Comparison of ENCODE assay signal across 1 cellular context in the genomic region with DNA sequence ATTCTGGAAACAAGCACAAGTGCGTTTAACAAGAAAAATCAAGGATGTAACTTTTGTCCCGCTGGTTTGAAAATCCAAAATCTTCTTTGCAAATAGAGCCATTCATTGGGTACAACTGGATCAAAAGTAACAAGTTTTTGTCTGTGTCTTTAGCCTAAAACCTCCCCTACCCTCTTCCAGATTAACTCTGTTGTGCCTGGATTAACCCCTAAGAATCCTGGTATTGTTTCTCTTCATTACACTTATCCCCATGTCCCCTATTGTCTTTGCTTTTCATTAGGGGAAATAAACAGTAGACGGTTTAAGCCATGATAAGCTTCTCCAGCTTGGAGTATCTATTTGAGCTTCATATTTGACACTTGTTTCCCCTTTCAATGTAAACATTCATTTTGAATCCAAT.
TF ChIP-seq lines count a peak whose summit lies in the region.

No MANE protein-coding gene starts in this region.

TF ChIP-seq in H1, 55 proteins besides CTCF, POLR2A, EP300 and RAD21:
- TF ChIP-seq, protein P1, sequence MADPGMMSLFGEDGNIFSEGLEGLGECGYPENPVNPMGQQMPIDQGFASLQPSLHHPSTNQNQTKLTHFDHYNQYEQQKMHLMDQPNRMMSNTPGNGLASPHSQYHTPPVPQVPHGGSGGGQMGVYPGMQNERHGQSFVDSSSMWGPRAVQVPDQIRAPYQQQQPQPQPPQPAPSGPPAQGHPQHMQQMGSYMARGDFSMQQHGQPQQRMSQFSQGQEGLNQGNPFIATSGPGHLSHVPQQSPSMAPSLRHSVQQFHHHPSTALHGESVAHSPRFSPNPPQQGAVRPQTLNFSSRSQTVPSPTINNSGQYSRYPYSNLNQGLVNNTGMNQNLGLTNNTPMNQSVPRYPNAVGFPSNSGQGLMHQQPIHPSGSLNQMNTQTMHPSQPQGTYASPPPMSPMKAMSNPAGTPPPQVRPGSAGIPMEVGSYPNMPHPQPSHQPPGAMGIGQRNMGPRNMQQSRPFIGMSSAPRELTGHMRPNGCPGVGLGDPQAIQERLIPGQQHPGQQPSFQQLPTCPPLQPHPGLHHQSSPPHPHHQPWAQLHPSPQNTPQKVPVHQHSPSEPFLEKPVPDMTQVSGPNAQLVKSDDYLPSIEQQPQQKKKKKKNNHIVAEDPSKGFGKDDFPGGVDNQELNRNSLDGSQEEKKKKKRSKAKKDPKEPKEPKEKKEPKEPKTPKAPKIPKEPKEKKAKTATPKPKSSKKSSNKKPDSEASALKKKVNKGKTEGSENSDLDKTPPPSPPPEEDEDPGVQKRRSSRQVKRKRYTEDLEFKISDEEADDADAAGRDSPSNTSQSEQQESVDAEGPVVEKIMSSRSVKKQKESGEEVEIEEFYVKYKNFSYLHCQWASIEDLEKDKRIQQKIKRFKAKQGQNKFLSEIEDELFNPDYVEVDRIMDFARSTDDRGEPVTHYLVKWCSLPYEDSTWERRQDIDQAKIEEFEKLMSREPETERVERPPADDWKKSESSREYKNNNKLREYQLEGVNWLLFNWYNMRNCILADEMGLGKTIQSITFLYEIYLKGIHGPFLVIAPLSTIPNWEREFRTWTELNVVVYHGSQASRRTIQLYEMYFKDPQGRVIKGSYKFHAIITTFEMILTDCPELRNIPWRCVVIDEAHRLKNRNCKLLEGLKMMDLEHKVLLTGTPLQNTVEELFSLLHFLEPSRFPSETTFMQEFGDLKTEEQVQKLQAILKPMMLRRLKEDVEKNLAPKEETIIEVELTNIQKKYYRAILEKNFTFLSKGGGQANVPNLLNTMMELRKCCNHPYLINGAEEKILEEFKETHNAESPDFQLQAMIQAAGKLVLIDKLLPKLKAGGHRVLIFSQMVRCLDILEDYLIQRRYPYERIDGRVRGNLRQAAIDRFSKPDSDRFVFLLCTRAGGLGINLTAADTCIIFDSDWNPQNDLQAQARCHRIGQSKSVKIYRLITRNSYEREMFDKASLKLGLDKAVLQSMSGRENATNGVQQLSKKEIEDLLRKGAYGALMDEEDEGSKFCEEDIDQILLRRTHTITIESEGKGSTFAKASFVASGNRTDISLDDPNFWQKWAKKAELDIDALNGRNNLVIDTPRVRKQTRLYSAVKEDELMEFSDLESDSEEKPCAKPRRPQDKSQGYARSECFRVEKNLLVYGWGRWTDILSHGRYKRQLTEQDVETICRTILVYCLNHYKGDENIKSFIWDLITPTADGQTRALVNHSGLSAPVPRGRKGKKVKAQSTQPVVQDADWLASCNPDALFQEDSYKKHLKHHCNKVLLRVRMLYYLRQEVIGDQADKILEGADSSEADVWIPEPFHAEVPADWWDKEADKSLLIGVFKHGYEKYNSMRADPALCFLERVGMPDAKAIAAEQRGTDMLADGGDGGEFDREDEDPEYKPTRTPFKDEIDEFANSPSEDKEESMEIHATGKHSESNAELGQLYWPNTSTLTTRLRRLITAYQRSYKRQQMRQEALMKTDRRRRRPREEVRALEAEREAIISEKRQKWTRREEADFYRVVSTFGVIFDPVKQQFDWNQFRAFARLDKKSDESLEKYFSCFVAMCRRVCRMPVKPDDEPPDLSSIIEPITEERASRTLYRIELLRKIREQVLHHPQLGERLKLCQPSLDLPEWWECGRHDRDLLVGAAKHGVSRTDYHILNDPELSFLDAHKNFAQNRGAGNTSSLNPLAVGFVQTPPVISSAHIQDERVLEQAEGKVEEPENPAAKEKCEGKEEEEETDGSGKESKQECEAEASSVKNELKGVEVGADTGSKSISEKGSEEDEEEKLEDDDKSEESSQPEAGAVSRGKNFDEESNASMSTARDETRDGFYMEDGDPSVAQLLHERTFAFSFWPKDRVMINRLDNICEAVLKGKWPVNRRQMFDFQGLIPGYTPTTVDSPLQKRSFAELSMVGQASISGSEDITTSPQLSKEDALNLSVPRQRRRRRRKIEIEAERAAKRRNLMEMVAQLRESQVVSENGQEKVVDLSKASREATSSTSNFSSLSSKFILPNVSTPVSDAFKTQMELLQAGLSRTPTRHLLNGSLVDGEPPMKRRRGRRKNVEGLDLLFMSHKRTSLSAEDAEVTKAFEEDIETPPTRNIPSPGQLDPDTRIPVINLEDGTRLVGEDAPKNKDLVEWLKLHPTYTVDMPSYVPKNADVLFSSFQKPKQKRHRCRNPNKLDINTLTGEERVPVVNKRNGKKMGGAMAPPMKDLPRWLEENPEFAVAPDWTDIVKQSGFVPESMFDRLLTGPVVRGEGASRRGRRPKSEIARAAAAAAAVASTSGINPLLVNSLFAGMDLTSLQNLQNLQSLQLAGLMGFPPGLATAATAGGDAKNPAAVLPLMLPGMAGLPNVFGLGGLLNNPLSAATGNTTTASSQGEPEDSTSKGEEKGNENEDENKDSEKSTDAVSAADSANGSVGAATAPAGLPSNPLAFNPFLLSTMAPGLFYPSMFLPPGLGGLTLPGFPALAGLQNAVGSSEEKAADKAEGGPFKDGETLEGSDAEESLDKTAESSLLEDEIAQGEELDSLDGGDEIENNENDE (IDR thresholded peaks at IDR 0.05; ENCODE audit: insufficient replicate concordance, low read length), result peak; percentile 55
- TF ChIP-seq BCL11A (IDR thresholded peaks at IDR 0.05; ENCODE audit: low read depth in 2 of 2, low read length in 2 of 2), result no peak
